1 cellular context compared by ENCODE assay signal in the genomic region with DNA sequence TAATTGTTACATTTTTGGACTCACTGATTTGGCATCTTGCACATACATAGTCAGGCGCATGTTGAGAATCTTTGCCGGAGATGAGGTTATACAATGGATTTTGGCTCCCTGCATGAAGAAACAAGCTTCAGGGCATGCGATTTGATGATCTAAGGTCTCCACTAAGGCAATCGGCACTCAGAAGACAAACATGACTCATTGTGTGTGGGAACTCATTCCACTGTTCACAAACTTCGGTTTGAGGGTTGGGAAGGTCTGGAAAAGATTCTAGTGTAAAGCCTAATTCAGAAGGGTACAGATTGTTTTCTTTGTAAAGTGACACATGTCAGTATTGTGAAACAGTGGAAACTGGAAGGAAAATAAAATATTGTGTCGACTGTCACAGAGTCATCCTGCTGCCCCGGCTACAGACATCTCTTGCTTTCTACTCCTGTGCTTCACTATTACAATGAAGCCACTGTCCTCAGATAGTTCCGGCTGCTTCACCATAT.
TF ChIP-seq lines count a peak whose summit lies in the region.

No MANE protein-coding gene starts in this region.

TF ChIP-seq in HCT116, 20 proteins besides CTCF, POLR2A, EP300 and RAD21 (continued from another document):
- TF ChIP-seq, protein P1, sequence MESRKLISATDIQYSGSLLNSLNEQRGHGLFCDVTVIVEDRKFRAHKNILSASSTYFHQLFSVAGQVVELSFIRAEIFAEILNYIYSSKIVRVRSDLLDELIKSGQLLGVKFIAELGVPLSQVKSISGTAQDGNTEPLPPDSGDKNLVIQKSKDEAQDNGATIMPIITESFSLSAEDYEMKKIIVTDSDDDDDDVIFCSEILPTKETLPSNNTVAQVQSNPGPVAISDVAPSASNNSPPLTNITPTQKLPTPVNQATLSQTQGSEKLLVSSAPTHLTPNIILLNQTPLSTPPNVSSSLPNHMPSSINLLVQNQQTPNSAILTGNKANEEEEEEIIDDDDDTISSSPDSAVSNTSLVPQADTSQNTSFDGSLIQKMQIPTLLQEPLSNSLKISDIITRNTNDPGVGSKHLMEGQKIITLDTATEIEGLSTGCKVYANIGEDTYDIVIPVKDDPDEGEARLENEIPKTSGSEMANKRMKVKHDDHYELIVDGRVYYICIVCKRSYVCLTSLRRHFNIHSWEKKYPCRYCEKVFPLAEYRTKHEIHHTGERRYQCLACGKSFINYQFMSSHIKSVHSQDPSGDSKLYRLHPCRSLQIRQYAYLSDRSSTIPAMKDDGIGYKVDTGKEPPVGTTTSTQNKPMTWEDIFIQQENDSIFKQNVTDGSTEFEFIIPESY (IDR thresholded peaks at IDR 0.05; ENCODE audit: extremely low read depth, insufficient replicate concordance, low read length), result no peak
